ENCODE assay signal across 22 cellular contexts in genomic region chr9:84228130-84228735, GRCh38.
DNase-seq lines count a peak whose midpoint lies in the region; ATAC-seq and TF ChIP-seq lines count a peak whose summit lies in the region.
"Had no signal": no experiment of that assay in that cellular context is flagged by ENCODE, and none has a peak within 500 bp of the region (broad histone marks: within the 10 kb centered on the region; RNA-seq: fewer than 3 reads in every experiment).

No MANE protein-coding gene starts in this region.

- H3K9me2 ChIP-seq in hepatocyte (replicated peaks; ENCODE audit: insufficient read depth) = no peaks in the 10 kb centered on the region

- H3K79me2 ChIP-seq in hepatocyte (no peaks in the 10 kb centered on the region), neural progenitor cell (ENCODE audit: low read depth) (no peaks in the 10 kb centered on the region)

- no peak overlapping the region for H3K9ac ChIP-seq in neural progenitor cell

- H3K4me3 ChIP-seq in H7 (ENCODE audit: insufficient read depth, low read depth, low read length) = no peak overlapping the region
- no peak overlapping the region for H3K4me3 ChIP-seq in hepatocyte
- no peak overlapping the region for H3K4me3 ChIP-seq in neural progenitor cell
- no peak overlapping the region for H3K4me3 ChIP-seq in CD8-positive, alpha-beta T cell (ENCODE audit: low read depth, low read length)
- H3K4me3 ChIP-seq: K562, SJCRH30 had no signal

- TF ChIP-seq CTCF in WTC11 (IDR thresholded peaks at IDR 0.05) = no peak
- TF ChIP-seq CTCF in hepatocyte (IDR thresholded peaks at IDR 0.05; ENCODE audit: poor library complexity) = no peak
- no peak for TF ChIP-seq CTCF in neural progenitor cell (IDR thresholded peaks at IDR 0.05)
- TF ChIP-seq CTCF in CD8-positive, alpha-beta T cell (IDR thresholded peaks at IDR 0.05) = no peak

- DNase-seq in H7 (peak; percentile 44), WTC11 (ENCODE audit: low spot score) (peak; percentile 17), hepatocyte (ENCODE audit: low spot score) (peak; percentile 35), neural progenitor cell (ENCODE audit: low spot score) (peak; percentile 81), SHP77 (lab: John Stamatoyannopoulos, UW) (no peak), NCI-H1694 (lab: John Stamatoyannopoulos, UW) (no peak)
- DNase-seq in CD8-positive, alpha-beta T cell = no peak
- DNase-seq: DMS53; HCEC 1CT; MM.1S; NCI-H1048; NCI-H1417 treated with DMSO at 0.1 percent for 48 hours; NCI-H187 treated with DMSO at 0.1 percent for 48 hours; NCI-H226; NCI-H510A treated with DMSO at 0.1 percent for 48 hours; NCI-H774; NK-92 treated with Interleukin-12 subunit alpha and Interleukin-12 subunit beta, amount 100 ng/mL, for 24 hours; SJCRH30 had no signal

- peak; percentile 89 for ATAC-seq in WTC11
- ATAC-seq in CD8-positive, alpha-beta T cell = no peak
- ATAC-seq: HepG2, K562, Panc1 had no signal

- intact Hi-C loops in CD8-positive, alpha-beta T cell (cut with DNase I, micrococcal nuclease) = no loop called here

- peaks cover 2% of the 10 kb centered on the region; the same call in 1 of the 2 replicates for H3K36me3 Mint-ChIP-seq in WTC11
- H3K36me3 Mint-ChIP-seq in neural progenitor cell = no peaks in the 10 kb centered on the region
- H3K36me3 Mint-ChIP-seq in CD8-positive, alpha-beta T cell = no peaks in the 10 kb centered on the region

- H3K27me3 Mint-ChIP-seq in WTC11 (ENCODE audit: low read depth) = no peaks in the 10 kb centered on the region; the same call in 1 of the 2 replicates
- H3K27me3 Mint-ChIP-seq in neural progenitor cell (ENCODE audit: insufficient read depth, low read depth) = peaks cover 14% of the 10 kb centered on the region
- peaks cover 6% of the 10 kb centered on the region for H3K27me3 Mint-ChIP-seq in CD8-positive, alpha-beta T cell (ENCODE audit: low read depth)

- H3K36me3 ChIP-seq in H7 (replicated peaks; ENCODE audit: control insufficient read depth, insufficient read depth, low read length) (no peaks in the 10 kb centered on the region), hepatocyte (replicated peaks; ENCODE audit: insufficient read depth, low read depth) (no peaks in the 10 kb centered on the region), neural progenitor cell (no peaks in the 10 kb centered on the region)
- H3K36me3 ChIP-seq in CD8-positive, alpha-beta T cell (ENCODE audit: insufficient read depth, low read length) = no peaks in the 10 kb centered on the region
- H3K36me3 ChIP-seq: SJCRH30 had no signal

- H3K4me1 Mint-ChIP-seq in WTC11 = peaks cover 34% of the 10 kb centered on the region
- peaks cover 19% of the 10 kb centered on the region for H3K4me1 Mint-ChIP-seq in neural progenitor cell
- H3K4me1 Mint-ChIP-seq in CD8-positive, alpha-beta T cell (ENCODE audit: low read depth) = no peaks in the 10 kb centered on the region

- no peak overlapping the region for H3K4me3 Mint-ChIP-seq in WTC11
- no peak overlapping the region for H3K4me3 Mint-ChIP-seq in neural progenitor cell
- H3K4me3 Mint-ChIP-seq in CD8-positive, alpha-beta T cell = no peak overlapping the region

- no peak overlapping the region for H3K4me2 ChIP-seq in hepatocyte
- H3K4me2 ChIP-seq in neural progenitor cell = peak overlapping the region; percentile 33

- no peak overlapping the region for H3K27ac Mint-ChIP-seq in WTC11
- no peak overlapping the region for H3K27ac Mint-ChIP-seq in neural progenitor cell
- no peak overlapping the region for H3K27ac Mint-ChIP-seq in CD8-positive, alpha-beta T cell

- CTCF ChIA-PET in WTC11 (lab: Charles Lee) = interaction anchor here (1.0 kb wide), 1 partner anchor 11 kb away, joined by 4 read pairs; no protein-coding TSS in a partner anchor
- CTCF ChIA-PET in CD8-positive, alpha-beta T cell (lab: Charles Lee) = no interaction called here

- 42% methylated on average over 5 of the region's 5 CpGs for WGBS in hepatocyte (ENCODE audit: low lambda C conversion rate, missing lambda C conversion rate)

- H4K20me1 ChIP-seq in hepatocyte (ENCODE audit: insufficient read depth, poor library complexity, severe bottlenecking) (no peaks in the 10 kb centered on the region), neural progenitor cell (ENCODE audit: low read depth) (no peaks in the 10 kb centered on the region)

- H3F3A ChIP-seq in neural progenitor cell (ENCODE audit: low read depth) = peaks cover 10% of the 10 kb centered on the region

- POLR2A ChIA-PET in WTC11 (lab: Charles Lee) = no interaction called here
- POLR2A ChIA-PET in CD8-positive, alpha-beta T cell (lab: Charles Lee) = no interaction called here

- H3K4me1 ChIP-seq in hepatocyte (ENCODE audit: insufficient read depth) = peaks cover 6% of the 10 kb centered on the region
- peaks cover 28% of the 10 kb centered on the region for H3K4me1 ChIP-seq in neural progenitor cell
- H3K4me1 ChIP-seq in CD8-positive, alpha-beta T cell (ENCODE audit: insufficient read depth, low read length) = no peaks in the 10 kb centered on the region

- H2AFZ ChIP-seq in hepatocyte = no peak overlapping the region
- H2AFZ ChIP-seq in neural progenitor cell (replicated peaks) = no peak overlapping the region

- H3K27ac ChIP-seq in hepatocyte (no peak overlapping the region), neural progenitor cell (no peak overlapping the region)
- H3K27ac ChIP-seq in CD8-positive, alpha-beta T cell (ENCODE audit: low read depth, low read length) = no peak overlapping the region
- H3K27ac ChIP-seq: C4-2B, SJCRH30 had no signal

- H3K9me3 Mint-ChIP-seq in WTC11 (peaks cover 2% of the 10 kb centered on the region), neural progenitor cell (no peaks in the 10 kb centered on the region)
- H3K9me3 Mint-ChIP-seq in CD8-positive, alpha-beta T cell = no peaks in the 10 kb centered on the region

- H3K9me3 ChIP-seq in hepatocyte (ENCODE audit: low read depth) = no peaks in the 10 kb centered on the region
- no peaks in the 10 kb centered on the region for H3K9me3 ChIP-seq in neural progenitor cell (ENCODE audit: low read depth)
- H3K9me3 ChIP-seq in CD8-positive, alpha-beta T cell (ENCODE audit: low read length) = no peaks in the 10 kb centered on the region
- H3K9me3 ChIP-seq: SJCRH30 had no signal

- no peaks in the 10 kb centered on the region for H3K27me3 ChIP-seq in H7 (ENCODE audit: control insufficient read depth, insufficient read depth, low read length)
- no peaks in the 10 kb centered on the region for H3K27me3 ChIP-seq in hepatocyte
- no peaks in the 10 kb centered on the region for H3K27me3 ChIP-seq in neural progenitor cell
- no peaks in the 10 kb centered on the region for H3K27me3 ChIP-seq in CD8-positive, alpha-beta T cell (ENCODE audit: insufficient read depth, low read length)
- H3K27me3 ChIP-seq: SJCRH30 had no signal

TF ChIP-seq in WTC11, 78 proteins besides CTCF, POLR2A, EP300 and RAD21:
- no peak for TF ChIP-seq EMX1 (CRISPR knock-in tag; IDR thresholded peaks at IDR 0.05)
- TF ChIP-seq NR3C1 (CRISPR knock-in tag; conservative IDR thresholded peaks at IDR 0.05; ENCODE audit: low read depth) = no peak
- no peak for TF ChIP-seq ZNF423 (CRISPR knock-in tag; IDR thresholded peaks at IDR 0.05)
- TF ChIP-seq TCF7 (CRISPR knock-in tag; IDR thresholded peaks at IDR 0.05; ENCODE audit: low read depth) = no peak
- TF ChIP-seq TEAD1 (CRISPR knock-in tag; IDR thresholded peaks at IDR 0.05) = no peak
- TF ChIP-seq ELF4 (CRISPR knock-in tag; IDR thresholded peaks at IDR 0.05; ENCODE audit: low read depth) = no peak

Comparison
In these comparisons a context has a peak if more than half of its experiments do, and no peak if none do; other contexts are left out.
1. DNase-seq: peak in H7 (single experiment), WTC11 (single experiment), hepatocyte (single experiment) and neural progenitor cell (single experiment); none in SHP77 (0 of 2), NCI-H1694 (single experiment) and CD8-positive, alpha-beta T cell (0 of 7).